In the genomic region with DNA sequence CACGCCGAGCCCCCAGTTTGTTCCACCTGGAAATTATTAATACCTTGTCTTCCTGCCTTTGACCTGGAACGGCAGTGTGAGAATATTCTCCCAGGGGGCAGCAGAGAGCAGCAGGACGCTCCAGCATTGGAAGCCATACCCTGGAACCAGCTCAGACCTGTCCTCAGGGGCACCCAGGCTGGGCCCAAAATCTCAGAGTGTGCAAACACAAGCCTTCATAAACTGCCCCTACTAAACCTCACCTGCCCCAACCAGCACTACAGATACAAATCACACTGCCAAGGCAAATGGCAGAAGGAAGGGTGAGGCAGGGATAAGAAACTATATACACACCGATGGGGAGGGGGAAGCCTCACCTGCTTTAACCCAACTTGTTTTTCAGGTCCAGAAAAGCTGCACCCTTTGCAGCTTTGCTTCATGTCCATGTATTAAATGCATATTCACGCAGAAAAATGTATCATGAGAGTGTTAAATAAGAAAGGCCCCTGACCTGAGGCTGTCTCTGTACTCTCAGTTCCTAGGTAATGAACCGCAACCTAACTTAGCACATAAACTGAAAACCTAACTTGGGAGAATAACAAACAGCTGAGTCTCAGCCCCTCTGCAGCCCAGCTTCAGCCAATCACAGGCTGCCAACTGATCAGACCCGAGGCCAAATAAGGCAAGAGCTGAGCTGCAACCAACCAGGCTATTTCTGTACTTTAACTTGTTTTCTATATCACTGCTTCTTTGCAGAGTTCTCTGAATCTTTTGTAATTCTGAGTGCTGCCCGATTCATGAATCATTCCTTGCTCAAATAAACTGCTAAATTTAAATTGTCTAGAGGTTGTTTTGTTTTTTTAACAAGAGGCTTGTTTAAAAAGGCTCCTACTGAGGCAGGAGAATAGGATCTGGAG, we compare ENCODE assay signal across 1 cellular context.
TF ChIP-seq lines count a peak whose summit lies in the region.

No MANE protein-coding gene starts in this region.

TF ChIP-seq in HepG2, 621 proteins besides CTCF, POLR2A, EP300 and RAD21 (continued from another document):
- peak; percentile 69; the same call in 1 of the 2 replicates for TF ChIP-seq LCORL (IDR thresholded peaks at IDR 0.05)
- peak; percentile 98 for TF ChIP-seq LCORL (CRISPR knock-in tag; IDR thresholded peaks at IDR 0.05)
- peak; percentile 75; the same call in 1 of the 2 replicates for TF ChIP-seq ATF1 (CRISPR knock-in tag; IDR thresholded peaks at IDR 0.05)
- peak; percentile 45; the same call in 1 of the 2 replicates for TF ChIP-seq ZNF24 (IDR thresholded peaks at IDR 0.05)
- TF ChIP-seq, protein P1, sequence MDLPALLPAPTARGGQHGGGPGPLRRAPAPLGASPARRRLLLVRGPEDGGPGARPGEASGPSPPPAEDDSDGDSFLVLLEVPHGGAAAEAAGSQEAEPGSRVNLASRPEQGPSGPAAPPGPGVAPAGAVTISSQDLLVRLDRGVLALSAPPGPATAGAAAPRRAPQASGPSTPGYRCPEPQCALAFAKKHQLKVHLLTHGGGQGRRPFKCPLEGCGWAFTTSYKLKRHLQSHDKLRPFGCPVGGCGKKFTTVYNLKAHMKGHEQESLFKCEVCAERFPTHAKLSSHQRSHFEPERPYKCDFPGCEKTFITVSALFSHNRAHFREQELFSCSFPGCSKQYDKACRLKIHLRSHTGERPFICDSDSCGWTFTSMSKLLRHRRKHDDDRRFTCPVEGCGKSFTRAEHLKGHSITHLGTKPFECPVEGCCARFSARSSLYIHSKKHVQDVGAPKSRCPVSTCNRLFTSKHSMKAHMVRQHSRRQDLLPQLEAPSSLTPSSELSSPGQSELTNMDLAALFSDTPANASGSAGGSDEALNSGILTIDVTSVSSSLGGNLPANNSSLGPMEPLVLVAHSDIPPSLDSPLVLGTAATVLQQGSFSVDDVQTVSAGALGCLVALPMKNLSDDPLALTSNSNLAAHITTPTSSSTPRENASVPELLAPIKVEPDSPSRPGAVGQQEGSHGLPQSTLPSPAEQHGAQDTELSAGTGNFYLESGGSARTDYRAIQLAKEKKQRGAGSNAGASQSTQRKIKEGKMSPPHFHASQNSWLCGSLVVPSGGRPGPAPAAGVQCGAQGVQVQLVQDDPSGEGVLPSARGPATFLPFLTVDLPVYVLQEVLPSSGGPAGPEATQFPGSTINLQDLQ (CRISPR knock-in tag; IDR thresholded peaks at IDR 0.05) = no peak
- TF ChIP-seq, protein P2, sequence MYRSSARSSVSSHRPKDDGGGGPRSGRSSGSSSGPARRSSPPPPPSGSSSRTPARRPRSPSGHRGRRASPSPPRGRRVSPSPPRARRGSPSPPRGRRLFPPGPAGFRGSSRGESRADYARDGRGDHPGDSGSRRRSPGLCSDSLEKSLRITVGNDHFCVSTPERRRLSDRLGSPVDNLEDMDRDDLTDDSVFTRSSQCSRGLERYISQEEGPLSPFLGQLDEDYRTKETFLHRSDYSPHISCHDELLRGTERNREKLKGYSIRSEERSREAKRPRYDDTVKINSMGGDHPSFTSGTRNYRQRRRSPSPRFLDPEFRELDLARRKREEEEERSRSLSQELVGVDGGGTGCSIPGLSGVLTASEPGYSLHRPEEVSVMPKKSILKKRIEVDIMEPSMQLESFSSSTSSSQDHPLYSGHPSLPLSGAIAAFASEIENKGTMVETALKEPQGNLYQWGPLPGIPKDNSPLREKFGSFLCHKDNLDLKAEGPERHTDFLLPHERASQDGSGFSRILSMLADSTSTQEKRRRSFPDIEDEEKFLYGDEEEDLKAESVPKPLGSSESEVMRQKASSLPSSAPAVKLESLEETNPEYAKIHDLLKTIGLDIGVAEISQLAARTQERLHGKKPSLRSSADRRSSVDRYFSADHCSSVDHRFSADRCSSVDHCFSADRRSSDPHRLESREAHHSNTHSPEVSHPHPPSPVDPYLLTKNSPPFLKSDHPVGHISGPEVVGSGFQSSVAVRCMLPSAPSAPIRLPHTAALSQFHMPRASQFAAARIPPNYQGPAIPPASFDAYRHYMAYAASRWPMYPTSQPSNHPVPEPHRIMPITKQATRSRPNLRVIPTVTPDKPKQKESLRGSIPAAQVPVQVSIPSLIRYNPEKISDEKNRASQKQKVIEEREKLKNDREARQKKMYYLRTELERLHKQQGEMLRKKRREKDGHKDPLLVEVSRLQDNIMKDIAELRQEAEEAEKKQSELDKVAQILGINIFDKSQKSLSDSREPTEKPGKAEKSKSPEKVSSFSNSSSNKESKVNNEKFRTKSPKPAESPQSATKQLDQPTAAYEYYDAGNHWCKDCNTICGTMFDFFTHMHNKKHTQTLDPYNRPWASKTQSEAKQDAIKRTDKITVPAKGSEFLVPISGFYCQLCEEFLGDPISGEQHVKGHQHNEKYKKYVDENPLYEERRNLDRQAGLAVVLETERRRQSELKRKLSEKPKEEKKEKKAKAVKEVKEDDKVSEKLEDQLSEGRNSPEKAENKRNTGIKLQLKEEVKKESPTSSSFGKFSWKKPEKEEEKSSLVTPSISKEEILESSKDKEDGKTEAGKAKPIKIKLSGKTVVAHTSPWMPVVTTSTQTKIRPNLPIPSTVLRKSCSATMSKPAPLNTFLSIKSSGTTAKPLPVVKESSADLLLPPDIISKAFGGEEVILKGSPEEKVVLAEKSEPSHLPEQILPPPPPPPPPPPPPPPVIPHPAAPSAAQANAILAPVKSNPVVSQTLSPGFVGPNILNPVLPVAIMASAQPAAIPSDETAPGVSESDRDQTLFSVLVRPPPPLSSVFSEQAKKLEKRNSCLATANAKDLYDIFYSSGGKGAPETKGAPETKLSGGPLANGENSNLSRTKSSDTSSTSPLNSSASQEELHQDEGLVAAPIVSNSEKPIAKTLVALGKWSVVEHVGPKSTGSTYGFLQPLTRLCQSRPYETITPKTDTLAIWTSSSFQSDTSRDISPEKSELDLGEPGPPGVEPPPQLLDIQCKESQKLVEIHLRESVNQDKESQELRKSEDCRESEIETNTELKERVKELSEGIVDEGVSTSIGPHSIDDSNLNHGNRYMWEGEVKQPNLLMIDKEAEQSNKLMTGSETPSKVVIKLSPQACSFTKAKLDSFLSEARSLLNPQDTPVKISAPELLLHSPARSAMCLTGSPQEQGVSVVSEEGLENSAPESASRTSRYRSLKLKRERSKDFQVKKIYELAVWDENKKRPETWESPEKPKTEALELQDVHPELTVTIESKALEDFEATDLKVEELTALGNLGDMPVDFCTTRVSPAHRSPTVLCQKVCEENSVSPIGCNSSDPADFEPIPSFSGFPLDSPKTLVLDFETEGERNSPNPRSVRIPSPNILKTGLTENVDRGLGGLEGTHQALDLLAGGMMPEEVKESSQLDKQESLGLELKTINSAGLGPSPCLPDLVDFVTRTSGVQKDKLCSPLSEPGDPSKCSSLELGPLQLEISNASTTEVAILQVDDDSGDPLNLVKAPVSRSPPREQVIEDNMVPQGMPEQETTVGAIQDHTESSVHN (CRISPR knock-in tag; IDR thresholded peaks at IDR 0.05) = peak; percentile 89; the same call in 1 of the 2 replicates
- peak; percentile 61 for TF ChIP-seq JARID2 (CRISPR knock-in tag; IDR thresholded peaks at IDR 0.05; ENCODE audit: insufficient replicate concordance)
- peak; percentile 93 for TF ChIP-seq ZKSCAN8 (CRISPR knock-in tag; IDR thresholded peaks at IDR 0.05; ENCODE audit: borderline replicate concordance)
- peak; percentile 74; the same call in 1 of the 2 replicates for TF ChIP-seq ZFP82 (CRISPR knock-in tag; IDR thresholded peaks at IDR 0.05; ENCODE audit: borderline replicate concordance)
- TF ChIP-seq, protein P3, sequence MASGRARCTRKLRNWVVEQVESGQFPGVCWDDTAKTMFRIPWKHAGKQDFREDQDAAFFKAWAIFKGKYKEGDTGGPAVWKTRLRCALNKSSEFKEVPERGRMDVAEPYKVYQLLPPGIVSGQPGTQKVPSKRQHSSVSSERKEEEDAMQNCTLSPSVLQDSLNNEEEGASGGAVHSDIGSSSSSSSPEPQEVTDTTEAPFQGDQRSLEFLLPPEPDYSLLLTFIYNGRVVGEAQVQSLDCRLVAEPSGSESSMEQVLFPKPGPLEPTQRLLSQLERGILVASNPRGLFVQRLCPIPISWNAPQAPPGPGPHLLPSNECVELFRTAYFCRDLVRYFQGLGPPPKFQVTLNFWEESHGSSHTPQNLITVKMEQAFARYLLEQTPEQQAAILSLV (CRISPR knock-in tag; IDR thresholded peaks at IDR 0.05; ENCODE audit: borderline replicate concordance) = no peak
- TF ChIP-seq KLF12 (CRISPR knock-in tag; IDR thresholded peaks at IDR 0.05; ENCODE audit: borderline replicate concordance) = peak; percentile 24
- TF ChIP-seq FOXP1 (IDR thresholded peaks at IDR 0.05) = no peak
- peak; percentile 3 for TF ChIP-seq FOXP1 (CRISPR knock-in tag; IDR thresholded peaks at IDR 0.05)
- TF ChIP-seq PAXIP1 (CRISPR knock-in tag; conservative IDR thresholded peaks at IDR 0.05) = peak; percentile 47; the same call in 1 of the 2 replicates
- 0 out of 2 replicates have a peak, but pooled peaks have one; percentile 61 for TF ChIP-seq ZNF446 (CRISPR knock-in tag; IDR thresholded peaks at IDR 0.05)
- TF ChIP-seq CC2D1A (CRISPR knock-in tag; IDR thresholded peaks at IDR 0.05) = peak; percentile 64; the same call in 1 of the 2 replicates
- 0 out of 2 replicates have a peak, but pooled peaks have one; percentile 50 for TF ChIP-seq NCOA5 (CRISPR knock-in tag; IDR thresholded peaks at IDR 0.05)
- TF ChIP-seq ESRRA (CRISPR knock-in tag; IDR thresholded peaks at IDR 0.05; ENCODE audit: low read depth) = peak; percentile 80; the same call in 1 of the 2 replicates
- peak; percentile 85 for TF ChIP-seq MIER2 (CRISPR knock-in tag; IDR thresholded peaks at IDR 0.05)
- TF ChIP-seq CEBPG (CRISPR knock-in tag; IDR thresholded peaks at IDR 0.05) = peak; percentile 64
- peak; percentile 91; the same call in 1 of the 2 replicates for TF ChIP-seq ZNF607 (CRISPR knock-in tag; IDR thresholded peaks at IDR 0.05; ENCODE audit: borderline replicate concordance)
- TF ChIP-seq DNMT3B (CRISPR knock-in tag; conservative IDR thresholded peaks at IDR 0.05) = peak; percentile 13; the same call in 1 of the 2 replicates
- TF ChIP-seq ZNF749 (CRISPR knock-in tag; IDR thresholded peaks at IDR 0.05; ENCODE audit: borderline replicate concordance) = no peak
- TF ChIP-seq ZNF12 (CRISPR knock-in tag; IDR thresholded peaks at IDR 0.05) = peak; percentile 44
- no peak; the same call in 1 of the 2 replicates for TF ChIP-seq ZNF451 (CRISPR knock-in tag; IDR thresholded peaks at IDR 0.05)
- TF ChIP-seq STAT5B (CRISPR knock-in tag; IDR thresholded peaks at IDR 0.05) = 0 out of 2 replicates have a peak, but pooled peaks have one; percentile 79
- 0 out of 2 replicates have a peak, but pooled peaks have one; percentile 13 for TF ChIP-seq RBFOX2 (IDR thresholded peaks at IDR 0.05; ENCODE audit: low read depth, low read length)
- TF ChIP-seq, protein P4, sequence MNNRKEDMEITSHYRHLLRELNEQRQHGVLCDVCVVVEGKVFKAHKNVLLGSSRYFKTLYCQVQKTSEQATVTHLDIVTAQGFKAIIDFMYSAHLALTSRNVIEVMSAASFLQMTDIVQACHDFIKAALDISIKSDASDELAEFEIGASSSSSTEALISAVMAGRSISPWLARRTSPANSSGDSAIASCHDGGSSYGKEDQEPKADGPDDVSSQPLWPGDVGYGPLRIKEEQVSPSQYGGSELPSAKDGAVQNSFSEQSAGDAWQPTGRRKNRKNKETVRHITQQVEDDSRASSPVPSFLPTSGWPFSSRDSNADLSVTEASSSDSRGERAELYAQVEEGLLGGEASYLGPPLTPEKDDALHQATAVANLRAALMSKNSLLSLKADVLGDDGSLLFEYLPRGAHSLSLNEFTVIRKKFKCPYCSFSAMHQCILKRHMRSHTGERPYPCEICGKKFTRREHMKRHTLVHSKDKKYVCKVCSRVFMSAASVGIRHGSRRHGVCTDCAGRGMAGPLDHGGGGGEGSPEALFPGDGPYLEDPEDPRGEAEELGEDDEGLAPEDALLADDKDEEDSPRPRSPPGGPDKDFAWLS (CRISPR knock-in tag; IDR thresholded peaks at IDR 0.05; ENCODE audit: borderline replicate concordance) = peak; percentile 33; the same call in 1 of the 2 replicates
- TF ChIP-seq MIXL1 (CRISPR knock-in tag; IDR thresholded peaks at IDR 0.05) = peak; percentile 77
TF ChIP-seq in HepG2: peak in this region for 354.
